Comparison of ENCODE assay signal across 1 cellular context in genomic region chr12:6430124-6430989, GRCh38.
A peak's percentile ranks its signal among the peaks of the same experiment; 100 is the strongest.
TF ChIP-seq lines count a peak whose summit lies in the region.

No MANE protein-coding gene starts in this region.

TF ChIP-seq in K562, 482 proteins besides CTCF, POLR2A, EP300 and RAD21 (continued from another document and continues in another):
- TF ChIP-seq MBD1 (CRISPR knock-in tag; IDR thresholded peaks at IDR 0.05), result no peak
- no peak for TF ChIP-seq KDM2B (CRISPR knock-in tag; IDR thresholded peaks at IDR 0.05)
- no peak for TF ChIP-seq ZNF780A (CRISPR knock-in tag; IDR thresholded peaks at IDR 0.05)
- TF ChIP-seq ZNF444 (CRISPR knock-in tag; IDR thresholded peaks at IDR 0.05), result no peak
- TF ChIP-seq ZBTB8A (IDR thresholded peaks at IDR 0.05; ENCODE audit: partially characterized antibody), result no peak
- no peak for TF ChIP-seq POLR2B (IDR thresholded peaks at IDR 0.05; ENCODE audit: low read depth, partially characterized antibody)
- no peak for TF ChIP-seq SMARCA5 (IDR thresholded peaks at IDR 0.05)
- TF ChIP-seq ZNF239 (CRISPR knock-in tag; IDR thresholded peaks at IDR 0.05), result no peak
- TF ChIP-seq TCFL5 (CRISPR knock-in tag; conservative IDR thresholded peaks at IDR 0.05), result no peak
- no peak for TF ChIP-seq SMC3 (conservative IDR thresholded peaks at IDR 0.05; ENCODE audit: insufficient read depth, low read depth, low read length)
- TF ChIP-seq NR2C2 (CRISPR knock-in tag; IDR thresholded peaks at IDR 0.05), result no peak
- peak; percentile 26; the same call in 1 of the 2 replicates for TF ChIP-seq NR2C2 (tag; IDR thresholded peaks at IDR 0.05)
- no peak for TF ChIP-seq ATF6 (CRISPR knock-in tag; IDR thresholded peaks at IDR 0.05)
- TF ChIP-seq MYC (IDR thresholded peaks at IDR 0.05; ENCODE audit: low read depth, low read length), result peak; percentile 52; the same call in 1 of the 2 replicates
- TF ChIP-seq MYC (CRISPR knock-in tag; IDR thresholded peaks at IDR 0.05; ENCODE audit: borderline replicate concordance, low read depth), result no peak
- TF ChIP-seq NKRF (IDR thresholded peaks at IDR 0.05; ENCODE audit: borderline replicate concordance), result no peak
- no peak for TF ChIP-seq ZNF197 (CRISPR knock-in tag; IDR thresholded peaks at IDR 0.05; ENCODE audit: low read depth)
- TF ChIP-seq ZNF175 (CRISPR knock-in tag; IDR thresholded peaks at IDR 0.05; ENCODE audit: low read depth), result no peak
- no peak for TF ChIP-seq ZNF644 (tag; IDR thresholded peaks at IDR 0.05; ENCODE audit: low read depth)
- no peak for TF ChIP-seq ZNF143 (CRISPR knock-in tag; IDR thresholded peaks at IDR 0.05)
- TF ChIP-seq TFE3 (CRISPR knock-in tag; IDR thresholded peaks at IDR 0.05), result no peak
- no peak for TF ChIP-seq PURB (CRISPR knock-in tag; IDR thresholded peaks at IDR 0.05; ENCODE audit: low read depth)
- no peak for TF ChIP-seq ZSCAN29 (IDR thresholded peaks at IDR 0.05)
- TF ChIP-seq FOXA1 (IDR thresholded peaks at IDR 0.05; ENCODE audit: borderline replicate concordance), result no peak
- no peak for TF ChIP-seq ZNF133 (CRISPR knock-in tag; IDR thresholded peaks at IDR 0.05)
- TF ChIP-seq STAG1 (CRISPR knock-in tag; IDR thresholded peaks at IDR 0.05; ENCODE audit: borderline replicate concordance), result no peak
- TF ChIP-seq STAT6 (CRISPR knock-in tag; IDR thresholded peaks at IDR 0.05), result no peak
- no peak for TF ChIP-seq FUS (optimal IDR thresholded peaks at IDR 0.05; ENCODE audit: low read depth, low read length)
- TF ChIP-seq IRF2 (CRISPR knock-in tag; IDR thresholded peaks at IDR 0.05), result no peak
- 0 out of 2 replicates have a peak, but pooled peaks have one; percentile 27 for TF ChIP-seq NFRKB (IDR thresholded peaks at IDR 0.05; ENCODE audit: low read depth)
- TF ChIP-seq GABPB2 (CRISPR knock-in tag; conservative IDR thresholded peaks at IDR 0.05), result no peak
- peak; percentile 30; the same call in 1 of the 2 replicates for TF ChIP-seq GATAD2A (IDR thresholded peaks at IDR 0.05)
- peak; percentile 42 for TF ChIP-seq EGR1 (conservative IDR thresholded peaks at IDR 0.05)
- TF ChIP-seq ZNF134 (CRISPR knock-in tag; conservative IDR thresholded peaks at IDR 0.05), result no peak
- no peak for TF ChIP-seq ZNF398 (CRISPR knock-in tag; IDR thresholded peaks at IDR 0.05)
- TF ChIP-seq HOMEZ (CRISPR knock-in tag; IDR thresholded peaks at IDR 0.05), result no peak
- no peak for TF ChIP-seq ZNF124 (CRISPR knock-in tag; IDR thresholded peaks at IDR 0.05)
- no peak for TF ChIP-seq DLX4 (CRISPR knock-in tag; IDR thresholded peaks at IDR 0.05)
- no peak for TF ChIP-seq ZNF41 (CRISPR knock-in tag; conservative IDR thresholded peaks at IDR 0.05)
- TF ChIP-seq PREB (CRISPR knock-in tag; IDR thresholded peaks at IDR 0.05), result no peak
- TF ChIP-seq TAL1 (IDR thresholded peaks at IDR 0.05), result no peak; the same call in 1 of the 2 replicates
- TF ChIP-seq HMGN3 (IDR thresholded peaks at IDR 0.05; ENCODE audit: borderline replicate concordance, extremely low read depth, insufficient read length, low read depth, low read length), result no peak
- no peak for TF ChIP-seq E2F1 (CRISPR knock-in tag; IDR thresholded peaks at IDR 0.05)
- TF ChIP-seq CREBBP (IDR thresholded peaks at IDR 0.05; ENCODE audit: low read depth, low read length), result no peak
- no peak for TF ChIP-seq NFXL1 (CRISPR knock-in tag; IDR thresholded peaks at IDR 0.05)
- TF ChIP-seq COPS2 (conservative IDR thresholded peaks at IDR 0.05), result no peak
- TF ChIP-seq EHMT2 (IDR thresholded peaks at IDR 0.05), result no peak
- TF ChIP-seq STAT5B (CRISPR knock-in tag; IDR thresholded peaks at IDR 0.05), result no peak
- TF ChIP-seq U2AF2 (optimal IDR thresholded peaks at IDR 0.05; ENCODE audit: low read depth, low read length), result no peak
- no peak for TF ChIP-seq CREB3 (tag; conservative IDR thresholded peaks at IDR 0.05; ENCODE audit: low read depth)
- TF ChIP-seq MYNN (IDR thresholded peaks at IDR 0.05), result peak; percentile 89
- TF ChIP-seq MYNN (CRISPR knock-in tag; IDR thresholded peaks at IDR 0.05), result no peak
